10 cellular contexts compared by ENCODE assay signal in the genomic region with DNA sequence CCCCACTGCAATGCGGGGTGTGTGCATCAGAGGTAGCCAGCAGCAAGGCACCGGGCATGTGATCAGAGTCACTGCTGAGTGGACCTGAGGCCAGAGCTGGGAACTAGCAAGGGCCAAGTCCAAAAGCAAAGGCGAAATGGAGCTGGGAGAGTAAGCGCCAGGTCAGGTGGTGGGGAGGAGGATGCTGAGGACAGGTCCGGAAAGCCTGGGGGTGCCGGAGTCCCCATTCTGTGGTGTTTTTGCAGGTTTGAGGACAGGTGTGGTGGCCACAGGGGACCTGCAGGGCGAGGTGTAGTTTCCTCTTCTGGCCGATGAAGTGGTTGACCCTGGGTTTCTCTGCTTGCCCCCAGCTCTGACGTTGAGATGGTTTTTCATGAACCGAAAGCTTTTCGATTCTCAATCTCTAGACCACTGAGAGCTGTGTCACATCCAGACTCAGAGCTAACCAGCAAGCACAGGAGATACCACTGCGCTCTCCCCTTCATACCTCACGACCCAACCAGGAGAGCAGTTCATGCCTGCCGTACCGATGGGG. TPM values are rescaled to one million over a fixed set of nuclear protein-coding genes. Genes with fewer than 3 reads are reported as not detected.
DNase-seq lines count a peak whose midpoint lies in the region; ATAC-seq and TF ChIP-seq lines count a peak whose summit lies in the region.
"Had no signal": no experiment of that assay in that cellular context is flagged by ENCODE, and none has a peak within 500 bp of the region (broad histone marks: within the 10 kb centered on the region; RNA-seq: fewer than 3 reads in every experiment).

No MANE protein-coding gene starts in this region.

- CTCF ChIA-PET in GM10248 (lab: Yijun Ruan, JAX) = interaction anchor here (1.0 to 3.2 kb wide), 10 partner anchors 11 to 215 kb away, joined by 3 to 13 read pairs (median 4); no protein-coding TSS in a partner anchor

- H3K9me3 ChIP-seq in MM.1S (replicated peaks; ENCODE audit: insufficient read depth, low read length) (no peaks in the 10 kb centered on the region), upper lobe of right lung (no peaks in the 10 kb centered on the region)
- H3K9me3 ChIP-seq: spleen had no signal

- POLR2A ChIA-PET in GM10248 (lab: Yijun Ruan, JAX) = interaction anchor here (1.1 to 1.2 kb wide), 2 partner anchors 30 to 32 kb away, joined by 3 to 5 read pairs; no protein-coding TSS in a partner anchor

- H4K20me1 ChIP-seq in MM.1S (ENCODE audit: insufficient read depth, low read length) = no peaks in the 10 kb centered on the region

- no peak for TF ChIP-seq CTCF in GM10248 (IDR thresholded peaks at IDR 0.05; ENCODE audit: control extremely low read depth, extremely low read depth, low read depth, missing control alignments)
- TF ChIP-seq CTCF in MM.1S (IDR thresholded peaks at IDR 0.05; ENCODE audit: low read length) = peak; percentile 82
- no peak for TF ChIP-seq CTCF in upper lobe of right lung (IDR thresholded peaks at IDR 0.05)

- H3K36me3 ChIP-seq in MM.1S (replicated peaks; ENCODE audit: insufficient read depth, low read length) (no peaks in the 10 kb centered on the region), upper lobe of right lung (no peaks in the 10 kb centered on the region)
- H3K36me3 ChIP-seq: spleen had no signal

- ATAC-seq in GM19395 (IDR thresholded peaks at IDR 0.05; ENCODE audit: unreplicated experiment) (peak; percentile 84), HG02938 (IDR thresholded peaks at IDR 0.05; ENCODE audit: unreplicated experiment) (peak; percentile 91), upper lobe of right lung (no peak)

- H3K27me3 ChIP-seq in MM.1S (replicated peaks; ENCODE audit: insufficient read depth, low read length) (no peaks in the 10 kb centered on the region), upper lobe of right lung (no peaks in the 10 kb centered on the region)
- H3K27me3 ChIP-seq: spleen had no signal

- H3K4me1 ChIP-seq in MM.1S (ENCODE audit: low read length) (peaks cover 79% of the 10 kb centered on the region), upper lobe of right lung (peaks cover 5% of the 10 kb centered on the region)

- H3K4me3 ChIP-seq in MM.1S (ENCODE audit: low read length) (peak overlapping the region; percentile 50), upper lobe of right lung (no peak overlapping the region)
- H3K4me3 ChIP-seq: spleen had no signal

- peaks cover 49% of the 10 kb centered on the region for H3F3A ChIP-seq in MM.1S (ENCODE audit: insufficient read depth, low read length)

- H3K27ac ChIP-seq in MM.1S (ENCODE audit: low read length) = peak overlapping the region; percentile 88
- H3K27ac ChIP-seq in upper lobe of right lung = no peak overlapping the region
- H3K27ac ChIP-seq: spleen had no signal

- H3K9me2 ChIP-seq in MM.1S (replicated peaks; ENCODE audit: insufficient read depth, low read length) = no peaks in the 10 kb centered on the region

- H3K79me2 ChIP-seq in MM.1S (ENCODE audit: low read length) = no peaks in the 10 kb centered on the region

- peak overlapping the region; percentile 32 for H2AFZ ChIP-seq in MM.1S (ENCODE audit: low read length)

- H3K9ac ChIP-seq in MM.1S (ENCODE audit: low read length) = peak overlapping the region; percentile 72

- intact Hi-C loops in upper lobe of right lung (cut with DNase I) = no loop called here

- H3K4me2 ChIP-seq in MM.1S (ENCODE audit: low read depth, low read length) = peak overlapping the region; percentile 91

- peak; percentile 82 for DNase-seq in GM10248 (ENCODE audit: extremely low spot score)
- DNase-seq in MM.1S = peak; percentile 98
- DNase-seq in upper lobe of right lung = no peak
- DNase-seq in central memory CD4-positive, alpha-beta T cell = no peak
- DNase-seq in activated CD4-positive, CD25-positive, alpha-beta regulatory T cell treated with anti-CD3 and anti-CD28 coated beads, Interleukin-2, amount 50 U/mL, for 72 hours = no peak
- no peak for DNase-seq in activated gamma-delta T cell treated with Interleukin-2 at 50 U/mL for 16 hours
- DNase-seq: foreskin fibroblast, spleen had no signal

RNA-seq across cellular contexts. Expression of gene HES1, which starts 35.0 kb away (rescaled TPM):
- 43.6 TPM for total RNA-seq in upper lobe of right lung

Comparison
In these comparisons a context has a peak if more than half of its experiments do, and no peak if none do; other contexts are left out.
1. DNase-seq: peak in GM10248 (single experiment) and MM.1S (single experiment); none in upper lobe of right lung (single experiment), central memory CD4-positive, alpha-beta T cell (single experiment), activated CD4-positive, CD25-positive, alpha-beta regulatory T cell treated with anti-CD3 and anti-CD28 coated beads, Interleukin-2, amount 50 U/mL, for 72 hours (single experiment) and activated gamma-delta T cell treated with Interleukin-2 at 50 U/mL for 16 hours (single experiment).